ENCODE assay signal across 35 cellular contexts in the genomic region with DNA sequence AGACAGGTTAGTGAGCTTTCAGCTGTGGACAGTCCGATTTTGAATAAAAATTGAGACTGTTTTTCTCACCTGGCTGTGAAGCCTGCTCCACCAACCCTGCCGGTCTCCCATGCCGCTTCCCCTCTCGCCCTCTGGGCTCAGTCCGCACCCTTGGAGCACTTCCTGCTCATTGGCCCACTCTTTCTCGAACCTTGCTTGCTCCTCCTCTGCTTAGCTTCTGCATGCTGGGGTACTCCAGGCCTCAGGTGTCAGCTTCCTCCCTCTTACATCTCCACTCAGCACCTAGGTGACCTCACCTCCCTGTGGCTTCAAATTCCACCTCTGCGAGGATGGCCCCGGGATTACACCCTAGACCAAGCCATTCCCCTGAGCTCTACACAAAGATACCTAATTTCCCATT. TPM values are rescaled to one million over a fixed set of nuclear protein-coding genes. Genes with fewer than 3 reads are reported as not detected.
"Had no signal": no experiment of that assay in that cellular context is flagged by ENCODE, and none has a peak within 500 bp of the region (broad histone marks: within the 10 kb centered on the region; RNA-seq: fewer than 3 reads in every experiment).

No MANE protein-coding gene starts in this region.

- H3K9me3 ChIP-seq: body of pancreas, gastroesophageal sphincter, right atrium auricular region, stomach, thyroid gland had no signal

- H3K4me3 Mint-ChIP-seq: activated CD4-positive, alpha-beta memory T cell treated with anti-CD3 and anti-CD28 coated beads for 36 hours; activated CD4-positive, alpha-beta T cell treated with anti-CD3 and anti-CD28 coated beads, Interleukin-2, amount 10 ng/mL, durations not matched to agents 24 days and 14 days; activated naive CD4-positive, alpha-beta T cell treated with anti-CD3 and anti-CD28 coated beads, Interleukin-2, amount 10 ng/mL, durations not matched to agents 7 days and 5 days; activated T-helper 1 cell treated with anti-CD3 and anti-CD28 coated beads, Interleukin-12 subunit alpha, Interleukin-12 subunit beta, Interleukin-2, Interleukin-4 antibody, amounts not matched to agents 30 ng/mL and 10 ng/mL and 1 ng/mL, durations not matched to agents 14 hours and 24 hours and 36 hours; immature natural killer cell; naive thymus-derived CD4-positive, alpha-beta T cell; neural progenitor cell; stimulated activated naive B cell treated with anti-CD40 and anti-IgM and Interleukin-4, amounts not matched to agents 10 μg/mL and 1 μg/mL and 100 μg/mL, for 72 hours; T-cell had no signal

- FAIRE-seq: colon, kidney had no signal

- H3K9me3 Mint-ChIP-seq: activated CD4-positive, alpha-beta memory T cell treated with anti-CD3 and anti-CD28 coated beads for 36 hours; activated CD4-positive, alpha-beta T cell treated with anti-CD3 and anti-CD28 coated beads, Interleukin-2, amount 10 ng/mL, durations not matched to agents 24 days and 14 days; activated naive CD4-positive, alpha-beta T cell treated with anti-CD3 and anti-CD28 coated beads, Interleukin-2, amount 10 ng/mL, durations not matched to agents 7 days and 5 days; activated T-helper 1 cell treated with anti-CD3 and anti-CD28 coated beads, Interleukin-12 subunit alpha, Interleukin-12 subunit beta, Interleukin-2, Interleukin-4 antibody, amounts not matched to agents 30 ng/mL and 10 ng/mL and 1 ng/mL, durations not matched to agents 14 hours and 24 hours and 36 hours; immature natural killer cell; naive thymus-derived CD4-positive, alpha-beta T cell; stimulated activated naive B cell treated with anti-CD40 and anti-IgM and Interleukin-4, amounts not matched to agents 10 μg/mL and 1 μg/mL and 100 μg/mL, for 72 hours; T-cell had no signal

- H3K36me3 Mint-ChIP-seq: activated CD4-positive, alpha-beta memory T cell treated with anti-CD3 and anti-CD28 coated beads for 36 hours; activated naive CD4-positive, alpha-beta T cell treated with anti-CD3 and anti-CD28 coated beads, Interleukin-2, amount 10 ng/mL, durations not matched to agents 7 days and 5 days; immature natural killer cell; naive thymus-derived CD4-positive, alpha-beta T cell; neural progenitor cell; stimulated activated naive B cell treated with anti-CD40 and anti-IgM and Interleukin-4, amounts not matched to agents 10 μg/mL and 1 μg/mL and 100 μg/mL, for 72 hours; T-cell had no signal

- H3K4me2 ChIP-seq: neural progenitor cell, smooth muscle cell had no signal

- H3K4me3 ChIP-seq: body of pancreas, gastroesophageal sphincter, neural progenitor cell, right atrium auricular region, smooth muscle cell, stomach, thyroid gland had no signal

- H3K27ac ChIP-seq: body of pancreas, gastroesophageal sphincter, neural progenitor cell, right atrium auricular region, stomach, thyroid gland, WERI-Rb-1 had no signal

- H3K9ac ChIP-seq: neural progenitor cell had no signal

- H3K36me3 ChIP-seq: gastroesophageal sphincter, neural progenitor cell, right atrium auricular region, stomach, thyroid gland, WERI-Rb-1 had no signal

- H2AFZ ChIP-seq: neural progenitor cell had no signal

- H3K4me1 ChIP-seq: body of pancreas, gastroesophageal sphincter, neural progenitor cell had no signal

- DNase-seq: activated CD4-positive, alpha-beta memory T cell treated with anti-CD3 and anti-CD28 coated beads for 36 hours; activated CD4-positive, alpha-beta T cell treated with anti-CD3 and anti-CD28 coated beads, Interleukin-2, amount 10 ng/mL, durations not matched to agents 24 days and 14 days; activated CD4-positive, CD25-positive, alpha-beta regulatory T cell treated with anti-CD3 and anti-CD28 coated beads, Interleukin-2, amount 50 U/mL, for 72 hours; activated CD8-positive, alpha-beta memory T cell treated with anti-CD3 and anti-CD28 coated beads, Interleukin-2, amount 50 U/mL, for 4 hours; activated effector memory CD4-positive, alpha-beta T cell treated with anti-CD3 and anti-CD28 coated beads, Interleukin-2, amount 50 U/mL, for 16 hours; activated naive CD4-positive, alpha-beta T cell treated with anti-CD3 and anti-CD28 coated beads, Interleukin-2, amount 10 ng/mL, durations not matched to agents 7 days and 5 days; activated T-cell treated with anti-CD3 and anti-CD28 coated beads, Interleukin-2, amount 50 U/mL, for 1 hour; body of pancreas; effector CD8-positive, alpha-beta T cell; hippocampal formation; immature natural killer cell; kidney; midbrain; naive thymus-derived CD4-positive, alpha-beta T cell; stimulated activated CD4-positive, alpha-beta T cell treated with anti-CD3 and anti-CD28 coated beads, Interleukin-1b, Interleukin-23, amount 100 ng/mL, for 48 hours; stimulated activated CD4-positive, alpha-beta T cell treated with anti-CD3 and anti-CD28 coated beads, Interleukin-4, amount 100 ng/mL, for 4 hours; stimulated activated CD8-positive, alpha-beta memory T cell treated with anti-CD3 and anti-CD28 coated beads, Interleukin-4, amount 100 ng/mL, for 48 hours; stimulated activated naive B cell treated with anti-CD40 and anti-IgM and Interleukin-4, amounts not matched to agents 10 μg/mL and 1 μg/mL and 100 μg/mL, for 72 hours; stomach; T-cell; thyroid gland; WERI-Rb-1 had no signal

- H3K27ac Mint-ChIP-seq: activated CD4-positive, alpha-beta memory T cell treated with anti-CD3 and anti-CD28 coated beads for 36 hours; activated CD4-positive, alpha-beta T cell treated with anti-CD3 and anti-CD28 coated beads, Interleukin-2, amount 10 ng/mL, durations not matched to agents 24 days and 14 days; activated naive CD4-positive, alpha-beta T cell treated with anti-CD3 and anti-CD28 coated beads, Interleukin-2, amount 10 ng/mL, durations not matched to agents 7 days and 5 days; activated T-helper 1 cell treated with anti-CD3 and anti-CD28 coated beads, Interleukin-12 subunit alpha, Interleukin-12 subunit beta, Interleukin-2, Interleukin-4 antibody, amounts not matched to agents 30 ng/mL and 10 ng/mL and 1 ng/mL, durations not matched to agents 14 hours and 24 hours and 36 hours; immature natural killer cell; neural progenitor cell; stimulated activated naive B cell treated with anti-CD40 and anti-IgM and Interleukin-4, amounts not matched to agents 10 μg/mL and 1 μg/mL and 100 μg/mL, for 72 hours; T-cell had no signal

- H3K27me3 ChIP-seq: body of pancreas, gastroesophageal sphincter, neural progenitor cell, right atrium auricular region, thyroid gland had no signal

RNA-seq across cellular contexts. Expression of a gene that starts 39.6 kb away (rescaled TPM):
- total RNA-seq: activated CD4-positive, alpha-beta memory T cell treated with anti-CD3 and anti-CD28 coated beads for 36 hours; activated CD4-positive, alpha-beta T cell treated with anti-CD3 and anti-CD28 coated beads, Interleukin-2, amount 10 ng/mL, durations not matched to agents 24 days and 14 days; activated CD8-positive, alpha-beta memory T cell treated with anti-CD3 and anti-CD28 coated beads for 36 hours; activated T-helper 1 cell treated with anti-CD3 and anti-CD28 coated beads, Interleukin-12 subunit alpha, Interleukin-12 subunit beta, Interleukin-2, Interleukin-4 antibody, amounts not matched to agents 30 ng/mL and 10 ng/mL and 1 ng/mL, durations not matched to agents 14 hours and 24 hours and 36 hours; body of pancreas; dermis microvascular lymphatic vessel endothelial cell; fibroblast of lung; fibroblast of villous mesenchyme; kidney; naive thymus-derived CD4-positive, alpha-beta T cell; omental fat pad; pulmonary artery endothelial cell; right atrium auricular region; smooth muscle cell; stomach; T-cell; thyroid gland; ureter had no signal
- polyA plus RNA-seq: fibroblast of lung; immature natural killer cell; naive thymus-derived CD4-positive, alpha-beta T cell; smooth muscle cell; stomach had no signal
